In the genomic region with DNA sequence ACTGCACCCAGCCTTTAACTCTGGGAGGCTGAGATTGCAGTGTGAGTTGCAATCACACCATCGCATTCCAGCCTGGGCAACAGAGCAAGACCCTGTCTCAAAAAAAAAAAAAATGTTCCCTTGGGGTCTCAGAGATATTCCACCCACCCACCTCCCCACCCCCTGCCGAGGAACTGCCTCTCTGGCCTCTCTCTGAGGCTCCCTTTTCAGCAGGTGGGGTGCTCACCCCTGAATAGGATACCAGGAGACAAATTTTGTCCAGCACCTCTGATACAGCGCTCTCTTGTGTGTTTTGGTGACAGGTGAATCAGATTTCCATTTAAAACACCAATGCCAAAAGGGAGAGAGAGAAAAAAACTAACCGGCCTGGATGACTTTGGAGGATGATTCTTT, we compare ENCODE assay signal across 10 cellular contexts.
A peak's percentile ranks its signal among the peaks of the same experiment; 100 is the strongest.
DNase-seq lines count a peak whose midpoint lies in the region; ATAC-seq and TF ChIP-seq lines count a peak whose summit lies in the region.
"Had no signal": no experiment of that assay in that cellular context is flagged by ENCODE, and none has a peak within 500 bp of the region (broad histone marks: within the 10 kb centered on the region; RNA-seq: fewer than 3 reads in every experiment).

No MANE protein-coding gene starts in this region.

- no peak for TF ChIP-seq CTCF in suprapubic skin (IDR thresholded peaks at IDR 0.05)

- peaks cover 36% of the 10 kb centered on the region for H3K4me1 Mint-ChIP-seq in activated CD8-positive, alpha-beta memory T cell treated with anti-CD3 and anti-CD28 coated beads, Interleukin-2, amount 10 ng/mL, durations not matched to agents 7 days and 5 days
- H3K4me1 Mint-ChIP-seq in effector memory CD8-positive, alpha-beta T cell (ENCODE audit: low read depth in 2 of 2): peaks cover 0 to 6% of the 10 kb centered on the region in 2 donors
- H3K4me1 Mint-ChIP-seq: memory B cell had no signal

- DNase-seq in activated CD8-positive, alpha-beta memory T cell treated with anti-CD3 and anti-CD28 coated beads, Interleukin-2, amount 10 ng/mL, durations not matched to agents 7 days and 5 days: no peak
- no peak for DNase-seq in activated CD8-positive, alpha-beta memory T cell treated with anti-CD3 and anti-CD28 coated beads for 24 hours
- no peak for DNase-seq in suprapubic skin (ENCODE audit: low spot score in 2 of 2)
- no peak for DNase-seq in effector memory CD8-positive, alpha-beta T cell
- DNase-seq in NCI-H446 (lab: John Stamatoyannopoulos, UW): no peak
- DNase-seq: NCI-H1417 treated with DMSO at 0.1 percent for 48 hours had no signal

- TF ChIP-seq EP300 in suprapubic skin (IDR thresholded peaks at IDR 0.05): no peak

- no peak overlapping the region for H3K4me3 Mint-ChIP-seq in activated CD8-positive, alpha-beta memory T cell treated with anti-CD3 and anti-CD28 coated beads, Interleukin-2, amount 10 ng/mL, durations not matched to agents 7 days and 5 days
- H3K4me3 Mint-ChIP-seq in effector memory CD8-positive, alpha-beta T cell: no peak overlapping the region
- H3K4me3 Mint-ChIP-seq: memory B cell had no signal

- peaks cover 8% of the 10 kb centered on the region for H3K9me3 Mint-ChIP-seq in activated CD8-positive, alpha-beta memory T cell treated with anti-CD3 and anti-CD28 coated beads, Interleukin-2, amount 10 ng/mL, durations not matched to agents 7 days and 5 days (ENCODE audit: low read depth)
- H3K9me3 Mint-ChIP-seq in effector memory CD8-positive, alpha-beta T cell: peaks cover 0 to 1% of the 10 kb centered on the region in 2 donors

- CTCF ChIA-PET in activated CD8-positive, alpha-beta memory T cell treated with anti-CD3 and anti-CD28 coated beads, Interleukin-2, amount 10 ng/mL, durations not matched to agents 7 days and 5 days (lab: Charles Lee): interaction anchor here (1.5 kb wide), 1 partner anchor 21 kb away, joined by 6 read pairs; no protein-coding TSS in a partner anchor

- H3K36me3 Mint-ChIP-seq in activated CD8-positive, alpha-beta memory T cell treated with anti-CD3 and anti-CD28 coated beads, Interleukin-2, amount 10 ng/mL, durations not matched to agents 7 days and 5 days: peaks cover 6% of the 10 kb centered on the region
- peaks cover 3% of the 10 kb centered on the region for H3K36me3 Mint-ChIP-seq in effector memory CD8-positive, alpha-beta T cell (ENCODE audit: insufficient read depth)
- H3K36me3 Mint-ChIP-seq: memory B cell had no signal

- TF ChIP-seq POLR2A in suprapubic skin (IDR thresholded peaks at IDR 0.05): no peak

- no peaks in the 10 kb centered on the region for H3K27me3 Mint-ChIP-seq in activated CD8-positive, alpha-beta memory T cell treated with anti-CD3 and anti-CD28 coated beads, Interleukin-2, amount 10 ng/mL, durations not matched to agents 7 days and 5 days
- peaks cover 0 to 6% of the 10 kb centered on the region in 2 donors for H3K27me3 Mint-ChIP-seq in effector memory CD8-positive, alpha-beta T cell
- H3K27me3 Mint-ChIP-seq: memory B cell had no signal

- H3K4me1 ChIP-seq in suprapubic skin: peaks cover 19% of the 10 kb centered on the region

- no peak overlapping the region for H3K4me3 ChIP-seq in suprapubic skin

- peaks cover 1% of the 10 kb centered on the region for H3K9me3 ChIP-seq in suprapubic skin

- no peaks in the 10 kb centered on the region for H3K36me3 ChIP-seq in suprapubic skin

- peak; percentile 38 for ATAC-seq in activated CD8-positive, alpha-beta memory T cell treated with anti-CD3 and anti-CD28 coated beads, Interleukin-2, amount 10 ng/mL, durations not matched to agents 7 days and 5 days
- ATAC-seq in HG03432 (IDR thresholded peaks at IDR 0.05; ENCODE audit: unreplicated experiment): peak; percentile 27
- ATAC-seq in esophagus mucosa: peak; percentile 4
- ATAC-seq in HG02678 (IDR thresholded peaks at IDR 0.05; ENCODE audit: unreplicated experiment): no peak
- no peak for ATAC-seq in effector memory CD8-positive, alpha-beta T cell (replicated peaks)

- peak overlapping the region; percentile 72 for H3K27ac Mint-ChIP-seq in activated CD8-positive, alpha-beta memory T cell treated with anti-CD3 and anti-CD28 coated beads, Interleukin-2, amount 10 ng/mL, durations not matched to agents 7 days and 5 days
- no peak overlapping the region for H3K27ac Mint-ChIP-seq in effector memory CD8-positive, alpha-beta T cell
- H3K27ac Mint-ChIP-seq: memory B cell had no signal

- peak overlapping the region; percentile 77 for H3K27ac ChIP-seq in suprapubic skin

- no peaks in the 10 kb centered on the region for H3K27me3 ChIP-seq in suprapubic skin

- 30% methylated on average over 3 of the region's 4 CpGs for WGBS in suprapubic skin

Comparison
In these comparisons a context has a peak if more than half of its experiments do, and no peak if none do; other contexts are left out.
1. ATAC-seq: peak in activated CD8-positive, alpha-beta memory T cell treated with anti-CD3 and anti-CD28 coated beads, Interleukin-2, amount 10 ng/mL, durations not matched to agents 7 days and 5 days (single experiment), HG03432 (single experiment) and esophagus mucosa (single experiment); none in HG02678 (single experiment) and effector memory CD8-positive, alpha-beta T cell (single experiment).